Comparison of ENCODE assay signal across 28 cellular contexts in genomic region chr3:72708441-72708840, GRCh38.
"Had no signal": no experiment of that assay in that cellular context is flagged by ENCODE, and none has a peak within 500 bp of the region (broad histone marks: within the 10 kb centered on the region; RNA-seq: fewer than 3 reads in every experiment).

No MANE protein-coding gene starts in this region.

- H3K27ac ChIP-seq: colonic mucosa, coronary artery, dorsolateral prefrontal cortex, epithelial cell of prostate, esophagus muscularis mucosa, esophagus squamous epithelium, foreskin keratinocyte, gastrocnemius medialis, gastroesophageal sphincter, heart left ventricle, heart right ventricle had no signal

- ATAC-seq: effector memory CD8-positive, alpha-beta T cell; esophagus mucosa; foreskin keratinocyte; gastrocnemius medialis; gastroesophageal sphincter; heart left ventricle; heart right ventricle had no signal

- H3K9me3 ChIP-seq: colonic mucosa, esophagus muscularis mucosa, esophagus squamous epithelium, gastrocnemius medialis, gastroesophageal sphincter had no signal

- H3K27ac Mint-ChIP-seq: dendritic cell treated with granulocyte-macrophage colony-stimulating factor and Interleukin-4, amounts not matched to agents 40 ng/mL and 50 ng/mL, for 4 days; effector memory CD8-positive, alpha-beta T cell; endodermal cell had no signal

- H3K4me1 ChIP-seq: colonic mucosa, esophagus muscularis mucosa, esophagus squamous epithelium, foreskin keratinocyte, gastrocnemius medialis, gastroesophageal sphincter, heart left ventricle, heart right ventricle had no signal

- H3K27me3 Mint-ChIP-seq: effector memory CD8-positive, alpha-beta T cell had no signal

- H3K27me3 ChIP-seq: colonic mucosa, dorsolateral prefrontal cortex, esophagus muscularis mucosa, esophagus squamous epithelium, gastrocnemius medialis, gastroesophageal sphincter, heart left ventricle, heart right ventricle had no signal

- H3K4me1 Mint-ChIP-seq: endodermal cell had no signal

- FAIRE-seq: colon, endometrium, endothelial cell of umbilical vein, frontal cortex had no signal

- H3K36me3 ChIP-seq: colonic mucosa, esophagus muscularis mucosa, esophagus squamous epithelium, gastrocnemius medialis, gastroesophageal sphincter, heart left ventricle, heart right ventricle had no signal

- H3K9me3 Mint-ChIP-seq: dendritic cell treated with granulocyte-macrophage colony-stimulating factor and Interleukin-4, amounts not matched to agents 40 ng/mL and 50 ng/mL, for 4 days; effector memory CD8-positive, alpha-beta T cell had no signal

- DNase-seq: colonic mucosa; cortex of kidney; dermis blood vessel endothelial cell; dorsolateral prefrontal cortex; effector CD4-positive, alpha-beta T cell; effector CD8-positive, alpha-beta T cell; effector memory CD4-positive, alpha-beta T cell; effector memory CD8-positive, alpha-beta T cell; endodermal cell; esophagus squamous epithelium; foreskin fibroblast; foreskin keratinocyte; foreskin melanocyte; gastrocnemius medialis; glutamatergic neuron; head of caudate nucleus; heart left ventricle; heart right ventricle had no signal

- H3K4me3 Mint-ChIP-seq: dendritic cell treated with granulocyte-macrophage colony-stimulating factor and Interleukin-4, amounts not matched to agents 40 ng/mL and 50 ng/mL, for 4 days; effector memory CD8-positive, alpha-beta T cell; endodermal cell had no signal

- H3K4me3 ChIP-seq: colonic mucosa, coronary artery, dorsolateral prefrontal cortex, esophagus muscularis mucosa, esophagus squamous epithelium, gastrocnemius medialis, gastroesophageal sphincter, heart left ventricle, heart right ventricle had no signal
